Comparison of ENCODE assay signal across 8 cellular contexts in genomic region chr12:88579941-88580871, GRCh38. TPM values are rescaled to one million over a fixed set of nuclear protein-coding genes. Genes with fewer than 3 reads are reported as not detected.
DNase-seq lines count a peak whose midpoint lies in the region; ATAC-seq, FAIRE-seq and TF ChIP-seq lines count a peak whose summit lies in the region.

KITLG (minus strand) TSS chr12:88580471; CDS start chr12:88580278, 193 bp downstream.

- no peak within 1 kb of the TSS for H2BK12ac ChIP-seq in H1 (ENCODE audit: low read depth, low read length)

- CTCF ChIA-PET in H1 (lab: Charles Lee; ENCODE audit: partially characterized antibody), result interaction anchor here (0.8 to 3.2 kb wide), 16 partner anchors 10 to 414 kb away, joined by 3 to 14 read pairs (median 3); no protein-coding TSS in a partner anchor

- H3K4me2 ChIP-seq in H1 (ENCODE audit: insufficient read depth in 1 of 2, low read depth in 2 of 2, low read length in 2 of 2), result peak within 1 kb of the TSS; percentile 82 to 93

- H3K9me3 ChIP-seq in T-helper 17 cell (ENCODE audit: control insufficient read depth, low read length, poor library complexity, severe bottlenecking) (no peaks in the 10 kb centered on the region), H1 (ENCODE audit: insufficient read depth in 2 of 2, low read depth in 1 of 2, low read length in 1 of 2) (peaks cover 2 to 5% of the 10 kb centered on the region in 2 experiments; a peak in 1 of 4 replicates), right lobe of liver (no peaks in the 10 kb centered on the region)

- peak within 1 kb of the TSS; percentile 65 for H4K91ac ChIP-seq in H1 (replicated peaks; ENCODE audit: insufficient read length, low read length)

- H3K56ac ChIP-seq in H1 (replicated peaks; ENCODE audit: insufficient read length, low read depth, low read length), result peak within 1 kb of the TSS; percentile 77

- peaks cover 2% of the 10 kb centered on the region for H3K4me1 Mint-ChIP-seq in T-helper 17 cell
- H3K4me1 Mint-ChIP-seq in stimulated activated effector memory CD8-positive, alpha-beta T cell treated with anti-CD3 and anti-CD28 coated beads, Interleukin-12 subunit alpha, Interleukin-12 subunit beta, amount 100 ng/mL, for 72 hours, result peaks cover 11% of the 10 kb centered on the region

- DNase-seq in GM12892 (ENCODE audit: insufficient read length), result peak; percentile 27
- peak; percentile 95 for DNase-seq in NCI-H146 (lab: John Stamatoyannopoulos, UW)
- DNase-seq in T-helper 17 cell, result no peak
- peak; percentile 53 to 88 for DNase-seq in H1 (ENCODE audit: low read depth in 1 of 2, low spot score in 2 of 2)
- peak; percentile 85 to 87 (median 87) for DNase-seq in right lobe of liver
- peak in 1 of 2 donors; percentile 52 for DNase-seq in stimulated activated effector memory CD8-positive, alpha-beta T cell treated with anti-CD3 and anti-CD28 coated beads, Interleukin-12 subunit alpha, Interleukin-12 subunit beta, amount 100 ng/mL, for 72 hours (ENCODE audit: low spot score in 2 of 2)
- DNase-seq in effector CD8-positive, alpha-beta T cell (lab: John Stamatoyannopoulos, UW), result no peak

- H3K79me2 ChIP-seq in H1 (ENCODE audit: control insufficient read depth in 1 of 2, insufficient read depth in 2 of 2, low read length in 2 of 2), result peaks cover 0 to 7% of the 10 kb centered on the region in 2 experiments; a peak in 1 of 4 replicates

- intact Hi-C loops in right lobe of liver (cut with DNase I), result no loop called here

- no peak within 1 kb of the TSS for H3K14ac ChIP-seq in H1 (ENCODE audit: insufficient read length)

- peak within 1 kb of the TSS; percentile 60 for H4K8ac ChIP-seq in H1 (ENCODE audit: extremely low read depth, insufficient read depth, low read length)

- H3K4me3 ChIP-seq in H1 (ENCODE audit: extremely low read depth in 1 of 4, insufficient read depth in 2 of 4, low read depth in 3 of 4, low read length in 4 of 4) (peak within 1 kb of the TSS; percentile 58 to 83 (median 71)), right lobe of liver (peak within 1 kb of the TSS; percentile 58 to 64 (median 63))

- POLR2A ChIA-PET in H1 (lab: Charles Lee; ENCODE audit: partially characterized antibody), result interaction anchor here (0.6 to 2.4 kb wide), 20 partner anchors 8 to 902 kb away, joined by 3 to 8 read pairs (median 3); no protein-coding TSS in a partner anchor

- TF ChIP-seq EP300 in H1 (IDR thresholded peaks at IDR 0.05; ENCODE audit: borderline replicate concordance in 1 of 2, low read depth in 2 of 2, low read length in 2 of 2), result no peak

- H2AK5ac ChIP-seq in H1 (ENCODE audit: low read depth, low read length), result no peak within 1 kb of the TSS

- H2BK20ac ChIP-seq in H1 (ENCODE audit: low read length), result no peak within 1 kb of the TSS

- peak within 1 kb of the TSS; percentile 82; the same call in 1 of the 2 replicates for H2BK5ac ChIP-seq in H1 (ENCODE audit: low read depth, low read length)

- peak within 1 kb of the TSS; percentile 28; the same call in 1 of the 2 replicates for H3K18ac ChIP-seq in H1 (ENCODE audit: extremely low read depth, low read length)

- no peak within 1 kb of the TSS for H3K23ac ChIP-seq in H1 (ENCODE audit: insufficient read length)

- peak within 1 kb of the TSS in 3 of 4 experiments; percentile 44 to 66 (median 65); a peak in 6 of 7 replicates for H3K9ac ChIP-seq in H1 (replicated peaks in 1 of 4; ENCODE audit: extremely low read depth in 1 of 4, low read depth in 3 of 4, low read length in 3 of 4)

- 3% methylated on average over 59 of the region's 76 CpGs; no CpG with 5 or more reads in 1 of the 2 experiments for WGBS in H1 (ENCODE audit: extremely low coverage in 1 of 2, insufficient coverage in 1 of 2, insufficient read length in 1 of 2, insufficient replicate concordance in 2 of 2, low coverage in 1 of 2, low lambda C conversion rate in 2 of 2, missing lambda C conversion rate in 1 of 2), 2 experiments
- WGBS in right lobe of liver (ENCODE audit: insufficient coverage, low coverage, low lambda C conversion rate, missing lambda C conversion rate), result 1% methylated on average over 26 of the region's 76 CpGs

- peaks cover 40% of the 10 kb centered on the region for H3K27me3 Mint-ChIP-seq in T-helper 17 cell

- no peak within 1 kb of the TSS for H2BK120ac ChIP-seq in H1 (replicated peaks; ENCODE audit: low read depth, low read length)

- H3K23me2 ChIP-seq in H1 (ENCODE audit: low read depth, low read length), result peaks cover 14% of the 10 kb centered on the region

- H3K36me3 Mint-ChIP-seq in T-helper 17 cell (ENCODE audit: low read depth), result peaks cover 2% of the 10 kb centered on the region
- no peaks in the 10 kb centered on the region for H3K36me3 Mint-ChIP-seq in stimulated activated effector memory CD8-positive, alpha-beta T cell treated with anti-CD3 and anti-CD28 coated beads, Interleukin-12 subunit alpha, Interleukin-12 subunit beta, amount 100 ng/mL, for 72 hours

- no peak within 1 kb of the TSS for H4K5ac ChIP-seq in H1 (ENCODE audit: insufficient read length, low read depth, low read length)

- no peaks in the 10 kb centered on the region for H3K36me3 ChIP-seq in H1 (ENCODE audit: control insufficient read depth in 2 of 4, insufficient read depth in 4 of 4, low read length in 3 of 4)
- H3K36me3 ChIP-seq in right lobe of liver, result no peaks in the 10 kb centered on the region

- no peaks in the 10 kb centered on the region for H4K20me1 ChIP-seq in H1 (replicated peaks in 1 of 2; ENCODE audit: control insufficient read depth in 1 of 2, insufficient read depth in 2 of 2, low read length in 2 of 2)

- H2BK15ac ChIP-seq in H1 (ENCODE audit: low read length), result no peak within 1 kb of the TSS

- 0 out of 2 replicates have a peak within 1 kb of the TSS, but pooled peaks have one; percentile 19 for H3K27ac ChIP-seq in H1 (ENCODE audit: low read depth, low read length)
- H3K27ac ChIP-seq in right lobe of liver, result peak within 1 kb of the TSS in 2 of 3 donors; percentile 45 to 51

- peaks cover 0 to 2% (median 0%) of the 10 kb centered on the region in 4 experiments; a peak in 1 of 7 replicates for H3K27me3 ChIP-seq in H1 (replicated peaks in 1 of 4; ENCODE audit: control insufficient read depth in 3 of 4, extremely low read depth in 1 of 4, insufficient read depth in 3 of 4, low read length in 3 of 4)
- no peaks in the 10 kb centered on the region for H3K27me3 ChIP-seq in right lobe of liver

- no peak for TF ChIP-seq POLR2A in GM12892 (IDR thresholded peaks at IDR 0.05; ENCODE audit: low read depth, low read length)
- peak; percentile 34 to 82 for TF ChIP-seq POLR2A in H1 (IDR thresholded peaks at IDR 0.05; ENCODE audit: control extremely low read depth in 1 of 2, low read depth in 2 of 2, low read length in 2 of 2)
- TF ChIP-seq POLR2A in right lobe of liver (IDR thresholded peaks at IDR 0.05), result peak; percentile 51

- ATAC-seq in HG02642 (IDR thresholded peaks at IDR 0.05; ENCODE audit: poor library complexity, unreplicated experiment), result peak; percentile 83
- no peak for ATAC-seq in T-helper 17 cell
- peak; percentile 96 to 97 (median 97) for ATAC-seq in right lobe of liver
- ATAC-seq in stimulated activated effector memory CD8-positive, alpha-beta T cell treated with anti-CD3 and anti-CD28 coated beads, Interleukin-12 subunit alpha, Interleukin-12 subunit beta, amount 100 ng/mL, for 72 hours, result peak; percentile 73

- H3K4me3 Mint-ChIP-seq in T-helper 17 cell, result peak within 1 kb of the TSS; percentile 77
- peak within 1 kb of the TSS; percentile 61 for H3K4me3 Mint-ChIP-seq in stimulated activated effector memory CD8-positive, alpha-beta T cell treated with anti-CD3 and anti-CD28 coated beads, Interleukin-12 subunit alpha, Interleukin-12 subunit beta, amount 100 ng/mL, for 72 hours

- no peak within 1 kb of the TSS for H3K27ac Mint-ChIP-seq in T-helper 17 cell
- no peak within 1 kb of the TSS for H3K27ac Mint-ChIP-seq in stimulated activated effector memory CD8-positive, alpha-beta T cell treated with anti-CD3 and anti-CD28 coated beads, Interleukin-12 subunit alpha, Interleukin-12 subunit beta, amount 100 ng/mL, for 72 hours

- peaks cover 2% of the 10 kb centered on the region for H3K9me3 Mint-ChIP-seq in stimulated activated effector memory CD8-positive, alpha-beta T cell treated with anti-CD3 and anti-CD28 coated beads, Interleukin-12 subunit alpha, Interleukin-12 subunit beta, amount 100 ng/mL, for 72 hours

- TF ChIP-seq CTCF in H1 (IDR thresholded peaks at IDR 0.05; ENCODE audit: control extremely low read depth in 1 of 3, insufficient read depth in 1 of 3, low read depth in 1 of 3, low read length in 3 of 3), result no peak
- TF ChIP-seq CTCF in right lobe of liver (IDR thresholded peaks at IDR 0.05), result peak; percentile 11 to 37 (median 22)

- H3K4me1 ChIP-seq in H1 (replicated peaks in 1 of 4; ENCODE audit: control insufficient read depth in 3 of 4, insufficient read depth in 4 of 4, low read length in 3 of 4) (peaks cover 0 to 8% (median 2%) of the 10 kb centered on the region in 4 experiments; a peak in 3 of 7 replicates), right lobe of liver (peaks cover 0 to 10% (median 0%) of the 10 kb centered on the region in 4 donors)

- H3K79me1 ChIP-seq in H1 (ENCODE audit: low read depth, low read length), result no peaks in the 10 kb centered on the region

- no peak within 1 kb of the TSS for H3K4ac ChIP-seq in H1 (replicated peaks; ENCODE audit: insufficient read length, low read depth, low read length)

- peak in 1 of 2 experiments; percentile 33; a peak in 3 of 4 replicates for TF ChIP-seq RAD21 in H1 (IDR thresholded peaks at IDR 0.05 in 1 of 2, conservative IDR thresholded peaks at IDR 0.05 in 1 of 2; ENCODE audit: low read depth in 2 of 2, low read length in 2 of 2)

- no peak for FAIRE-seq in GM12892 (lab: Jason Lieb, UNC)
- no peak for FAIRE-seq in H1 (lab: Jason Lieb, UNC)

- H2AFZ ChIP-seq in H1 (ENCODE audit: low read length), result no peak within 1 kb of the TSS

RNA-seq across cellular contexts. Expression of gene KITLG, which starts in this region (rescaled TPM):
- polyA plus RNA-seq in GM12892 (2012; ENCODE audit: missing spikeins), result not detected
- total RNA-seq in T-helper 17 cell (under 1 TPM in 1 of 2 donors, not detected in 1; 0.50 TPM), right lobe of liver (1 to 10 TPM in 4 of 6 experiments, under 1 TPM in 2; 0.67 to 2.8 (median 1.1) TPM)
- total RNA-seq in H1 (2021; fragmentation: NEBNext Ultra II Directional; extraction: Animal tissue kit (Norgen Biotek cat#: 25700)), result 7.8 TPM in 2 replicates
- 1.3 and 1.4 TPM in 2 replicates for polyA plus RNA-seq in H1 (2011; rRNA removed)
- 1.8 TPM for polyA plus RNA-seq in H1 (2011; cell fraction: cytosol; rRNA removed)
- polyA plus RNA-seq in H1 (2011; cell fraction: nucleus; rRNA removed), result 1.9 TPM
- polyA plus RNA-seq in H1 (2012, experiment 1 of 2), result 2.3 to 6.9 TPM (median 4.6 TPM) in 4 replicates
- 0.25 TPM for polyA plus RNA-seq in H1 (2012, experiment 2 of 2)
- 3.4 TPM for polyA plus RNA-seq in H1 (2013, experiment 1 of 2)
- 3.5 TPM for polyA plus RNA-seq in H1 (2013, experiment 2 of 2)
- 6.2 and 8.2 TPM in 2 replicates for polyA minus RNA-seq in H1 (2011; rRNA and poly(A)+ RNA removed)
- polyA minus RNA-seq in H1 (2011; cell fraction: cytosol; rRNA and poly(A)+ RNA removed), result 17.4 TPM
- 12.8 TPM for polyA minus RNA-seq in H1 (2011; cell fraction: nucleus; rRNA and poly(A)+ RNA removed)

Comparison
In these comparisons a context has a peak if more than half of its experiments do, and no peak if none do; other contexts are left out.
1. DNase-seq: peak in GM12892 (single experiment), NCI-H146 (single experiment), H1 (2 of 2) and right lobe of liver (3 of 3); none in T-helper 17 cell (0 of 3) and effector CD8-positive, alpha-beta T cell (single experiment).
2. CTCF ChIP-seq: peak in right lobe of liver (4 of 4); none in H1 (0 of 3).